ENCODE assay signal across 15 cellular contexts in the genomic region with DNA sequence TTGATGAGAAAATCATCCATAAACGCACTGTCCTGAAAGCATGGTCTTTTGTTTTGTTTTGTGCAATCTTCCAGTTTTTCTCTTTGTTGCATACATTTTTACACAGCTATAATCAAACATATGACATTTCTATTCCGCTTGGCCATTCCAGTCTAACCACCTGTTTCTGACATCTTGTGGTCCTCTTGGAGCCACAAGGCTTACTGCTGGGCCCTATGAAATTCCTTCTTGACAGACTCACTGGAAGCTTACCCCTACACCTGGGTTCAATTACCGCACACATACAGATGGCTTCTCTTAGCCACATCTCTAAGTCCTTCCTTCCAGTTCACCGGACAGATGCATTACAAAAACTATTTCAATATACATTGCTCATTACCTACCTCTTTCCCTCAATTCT.
DNase-seq lines count a peak whose midpoint lies in the region; ATAC-seq and TF ChIP-seq lines count a peak whose summit lies in the region.
"Had no signal": no experiment of that assay in that cellular context is flagged by ENCODE, and none has a peak within 500 bp of the region (broad histone marks: within the 10 kb centered on the region; RNA-seq: fewer than 3 reads in every experiment).

No MANE protein-coding gene starts in this region.

- H2AFZ ChIP-seq in SK-N-SH (ENCODE audit: low read depth) (no peak overlapping the region), smooth muscle cell (ENCODE audit: low read depth) (no peak overlapping the region)

- POLR2A ChIA-PET in SK-N-SH (lab: Yijun Ruan, JAX) = no interaction called here

- H3K9ac ChIP-seq in SK-N-SH (no peak overlapping the region), smooth muscle cell (ENCODE audit: low read depth) (no peak overlapping the region)

- CTCF ChIA-PET in SK-N-SH (lab: Yijun Ruan, JAX) = no interaction called here

- H3K36me3 ChIP-seq in SK-N-SH (replicated peaks in 1 of 2; ENCODE audit: control insufficient read depth in 1 of 2, insufficient read depth in 2 of 2, low read length in 1 of 2) (peaks cover 23 to 47% of the 10 kb centered on the region in 2 experiments), thyroid gland (peaks cover 10 to 12% of the 10 kb centered on the region in 2 donors), smooth muscle cell (ENCODE audit: low read depth) (peaks cover 17% of the 10 kb centered on the region), ascending aorta (peaks cover 14 to 36% of the 10 kb centered on the region in 2 donors)

- peaks cover 0 to 12% of the 10 kb centered on the region in 2 experiments; a peak in 2 of 4 replicates for H3K4me1 ChIP-seq in SK-N-SH (ENCODE audit: control insufficient read depth in 1 of 2, insufficient read depth in 2 of 2, low read depth in 1 of 2, low read length in 1 of 2)
- no peaks in the 10 kb centered on the region for H3K4me1 ChIP-seq in thyroid gland
- peaks cover 23% of the 10 kb centered on the region for H3K4me1 ChIP-seq in smooth muscle cell (ENCODE audit: low read depth)
- no peaks in the 10 kb centered on the region for H3K4me1 ChIP-seq in ascending aorta

- H3K9me2 ChIP-seq in SK-N-SH = no peaks in the 10 kb centered on the region

- H3F3A ChIP-seq in SK-N-SH (replicated peaks; ENCODE audit: insufficient read depth) = no peaks in the 10 kb centered on the region
- H3F3A ChIP-seq in smooth muscle cell (ENCODE audit: low read depth) = peaks cover 17% of the 10 kb centered on the region

- H3K9me3 ChIP-seq in SK-N-SH (no peaks in the 10 kb centered on the region), thyroid gland (no peaks in the 10 kb centered on the region), smooth muscle cell (replicated peaks; ENCODE audit: low read depth) (no peaks in the 10 kb centered on the region), ascending aorta (no peaks in the 10 kb centered on the region)

- H3K79me2 ChIP-seq in SK-N-SH (ENCODE audit: insufficient read depth) = no peaks in the 10 kb centered on the region
- H3K79me2 ChIP-seq in smooth muscle cell (ENCODE audit: low read depth) = peaks cover 32% of the 10 kb centered on the region

- 88% methylated on average over 4 of the region's 4 CpGs for WGBS in SK-N-SH (ENCODE audit: low lambda C conversion rate)
- 96 to 98% methylated on average over 4 of the region's 4 CpGs for WGBS in thyroid gland, 2 donors
- WGBS in smooth muscle cell (ENCODE audit: low lambda C conversion rate) = 69% methylated on average over 4 of the region's 4 CpGs

- ATAC-seq in Right ventricle myocardium inferior = no peak
- ATAC-seq: HepG2 had no signal

- H3K4me3 ChIP-seq in AG09309 (ENCODE audit: control insufficient read depth, low read depth, low read length) (no peak overlapping the region), SK-N-SH (ENCODE audit: low read depth in 2 of 2, low read length in 1 of 2) (no peak overlapping the region), thyroid gland (replicated peaks in 1 of 3) (no peak overlapping the region), smooth muscle cell (no peak overlapping the region), ascending aorta (no peak overlapping the region)

- no peak for TF ChIP-seq POLR2A in thyroid gland (IDR thresholded peaks at IDR 0.05)

- TF ChIP-seq RAD21 in SK-N-SH (IDR thresholded peaks at IDR 0.05; ENCODE audit: low read length) = no peak

- H3K27me3 ChIP-seq in SK-N-SH (ENCODE audit: insufficient read depth) = no peaks in the 10 kb centered on the region
- H3K27me3 ChIP-seq in thyroid gland = no peaks in the 10 kb centered on the region
- H3K27me3 ChIP-seq in smooth muscle cell (ENCODE audit: low read depth) = no peaks in the 10 kb centered on the region
- H3K27me3 ChIP-seq in ascending aorta = no peaks in the 10 kb centered on the region

- DNase-seq in AG09309 (ENCODE audit: low read depth) = peak; percentile 81
- peak; percentile 27 for DNase-seq in GM04504 (ENCODE audit: low read depth)
- no peak for DNase-seq in SK-N-SH
- peak; percentile 38 for DNase-seq in fibroblast of peridontal ligament (ENCODE audit: extremely low read depth)
- DNase-seq in thyroid gland = no peak
- DNase-seq in Right ventricle myocardium inferior (ENCODE audit: missing footprints) = no peak
- DNase-seq in smooth muscle cell (lab: John Stamatoyannopoulos, UW; ENCODE audit: unreplicated experiment) = no peak
- no peak for DNase-seq in ascending aorta (ENCODE audit: low spot score in 2 of 2)
- DNase-seq: DMS79, HFFc6, KG1, NCI-H1417, NCI-H187 treated with DMSO at 0.1 percent for 48 hours had no signal

- H4K20me1 ChIP-seq in SK-N-SH (ENCODE audit: insufficient read depth) = no peaks in the 10 kb centered on the region
- peaks cover 45% of the 10 kb centered on the region for H4K20me1 ChIP-seq in smooth muscle cell (ENCODE audit: low read depth)

- intact Hi-C loops in thyroid gland (cut with DNase I) = no loop called here
- intact Hi-C loops in Right ventricle myocardium inferior (cut with DNase I) = no loop called here
- intact Hi-C loops in ascending aorta (cut with DNase I) = no loop called here

- H3K27ac ChIP-seq in SK-N-SH (ENCODE audit: low read depth in 2 of 2, low read length in 1 of 2) = no peak overlapping the region
- H3K27ac ChIP-seq in thyroid gland = no peak overlapping the region
- H3K27ac ChIP-seq in smooth muscle cell (ENCODE audit: low read depth) = no peak overlapping the region
- no peak overlapping the region for H3K27ac ChIP-seq in ascending aorta
- H3K27ac ChIP-seq: C4-2B had no signal

- no peak for TF ChIP-seq EP300 in SK-N-SH (IDR thresholded peaks at IDR 0.05; ENCODE audit: borderline replicate concordance in 1 of 2, low read depth in 1 of 2, low read length in 1 of 2)

- TF ChIP-seq CTCF in AG09309 (IDR thresholded peaks at IDR 0.05; ENCODE audit: control insufficient read depth, insufficient read depth, low read depth, low read length, missing control alignments) (no peak), SK-N-SH (IDR thresholded peaks at IDR 0.05) (no peak), thyroid gland (IDR thresholded peaks at IDR 0.05) (no peak), smooth muscle cell (IDR thresholded peaks at IDR 0.05; ENCODE audit: borderline replicate concordance, insufficient read depth, poor library complexity, severe bottlenecking) (no peak), ascending aorta (IDR thresholded peaks at IDR 0.05) (no peak)

- H3K4me2 ChIP-seq in SK-N-SH (no peak overlapping the region), smooth muscle cell (no peak overlapping the region)

TF ChIP-seq in SK-N-SH, 30 proteins besides CTCF, POLR2A, EP300 and RAD21:
- TF ChIP-seq SIN3A (IDR thresholded peaks at IDR 0.05; ENCODE audit: borderline replicate concordance, low read depth, low read length) (no peak), POLR2AphosphoS5 (IDR thresholded peaks at IDR 0.05; ENCODE audit: low read depth, low read length) (no peak), TCF12 (IDR thresholded peaks at IDR 0.05) (peak; percentile 70), JUND (IDR thresholded peaks at IDR 0.05) (no peak), RXRA (IDR thresholded peaks at IDR 0.05; ENCODE audit: borderline replicate concordance, low read depth) (no peak)
TF ChIP-seq in SK-N-SH: peak in this region for 1.

Comparison
In these comparisons a context has a peak if more than half of its experiments do, and no peak if none do; other contexts are left out.
1. DNase-seq: peak in AG09309 (single experiment), GM04504 (single experiment) and fibroblast of peridontal ligament (single experiment); none in SK-N-SH (single experiment), thyroid gland (0 of 2), Right ventricle myocardium inferior (single experiment), smooth muscle cell (single experiment) and ascending aorta (0 of 2).